14 cellular contexts compared by ENCODE assay signal in genomic region chr17:58250344-58251011, GRCh38. TPM values are rescaled to one million over a fixed set of nuclear protein-coding genes. Genes with fewer than 3 reads are reported as not detected.
A peak's percentile ranks its signal among the peaks of the same experiment; 100 is the strongest.
DNase-seq lines count a peak whose midpoint lies in the region; ATAC-seq and TF ChIP-seq lines count a peak whose summit lies in the region.
"Had no signal": no experiment of that assay in that cellular context is flagged by ENCODE, and none has a peak within 500 bp of the region (broad histone marks: within the 10 kb centered on the region; RNA-seq: fewer than 3 reads in every experiment).

No MANE protein-coding gene starts in this region.

- H3K4me1 ChIP-seq in OCI-LY3 (ENCODE audit: low read length) (peaks cover 8% of the 10 kb centered on the region; the same call in 1 of the 2 replicates), endodermal cell (ENCODE audit: control insufficient read depth, insufficient read depth, low read length) (no peaks in the 10 kb centered on the region)
- H3K4me1 ChIP-seq: HAP-1 had no signal

- no peak for DNase-seq in activated naive CD4-positive, alpha-beta T cell treated with anti-CD3 and anti-CD28 coated beads, Interleukin-2, amount 50 U/mL, for 72 hours (ENCODE audit: low spot score in 2 of 2)
- DNase-seq in endodermal cell (peak; percentile 44), DMS153 (lab: John Stamatoyannopoulos, UW) (no peak), NCI-H2029 treated with DMSO at 0.1 percent for 48 hours (lab: John Stamatoyannopoulos, UW) (no peak)
- DNase-seq in stimulated activated effector memory CD8-positive, alpha-beta T cell treated with anti-CD3 and anti-CD28 coated beads, Interleukin-12 subunit alpha, Interleukin-12 subunit beta, amount 100 ng/mL, for 72 hours (ENCODE audit: low spot score in 2 of 2) = no peak
- no peak for DNase-seq in activated CD4-positive, CD25-positive, alpha-beta regulatory T cell treated with anti-CD3 and anti-CD28 coated beads, Interleukin-2, amount 50 U/mL, for 72 hours

- H3K9me3 ChIP-seq in OCI-LY3 (ENCODE audit: insufficient read depth, low read length) = no peaks in the 10 kb centered on the region
- H3K9me3 ChIP-seq in endodermal cell (ENCODE audit: control insufficient read depth, low read length) = no peaks in the 10 kb centered on the region
- H3K9me3 ChIP-seq: HAP-1 had no signal

- peaks cover 9% of the 10 kb centered on the region for H3K4me1 Mint-ChIP-seq in activated naive CD4-positive, alpha-beta T cell treated with anti-CD3 and anti-CD28 coated beads, Interleukin-2, amount 50 U/mL, for 24 hours
- H3K4me1 Mint-ChIP-seq in endodermal cell = no peaks in the 10 kb centered on the region
- peaks cover 14% of the 10 kb centered on the region for H3K4me1 Mint-ChIP-seq in stimulated activated effector memory CD8-positive, alpha-beta T cell treated with anti-CD3 and anti-CD28 coated beads, Interleukin-12 subunit alpha, Interleukin-12 subunit beta, amount 100 ng/mL, for 72 hours

- no peaks in the 10 kb centered on the region for H3K79me2 ChIP-seq in OCI-LY3 (ENCODE audit: low read length)

- H3K4me3 ChIP-seq in OCI-LY3 (ENCODE audit: low read length) (no peak overlapping the region), endodermal cell (ENCODE audit: low read length) (no peak overlapping the region)
- H3K4me3 ChIP-seq: HAP-1 had no signal

- no peak for TF ChIP-seq CTCF in OCI-LY3 (IDR thresholded peaks at IDR 0.05; ENCODE audit: low read depth, low read length)
- TF ChIP-seq CTCF in endodermal cell (conservative IDR thresholded peaks at IDR 0.05) = no peak

- ATAC-seq in activated naive CD4-positive, alpha-beta T cell treated with anti-CD3 and anti-CD28 coated beads, Interleukin-2, amount 50 U/mL, for 72 hours = no peak
- ATAC-seq in stimulated activated effector memory CD8-positive, alpha-beta T cell treated with anti-CD3 and anti-CD28 coated beads, Interleukin-12 subunit alpha, Interleukin-12 subunit beta, amount 100 ng/mL, for 72 hours = no peak

- H3K9me3 Mint-ChIP-seq in activated naive CD4-positive, alpha-beta T cell treated with anti-CD3 and anti-CD28 coated beads, Interleukin-2, amount 50 U/mL, for 24 hours = no peaks in the 10 kb centered on the region
- H3K9me3 Mint-ChIP-seq in activated naive CD4-positive, alpha-beta T cell treated with anti-CD3 and anti-CD28 coated beads, Interleukin-2, amount 50 U/mL, for 72 hours = no peaks in the 10 kb centered on the region
- H3K9me3 Mint-ChIP-seq in endodermal cell = peaks cover 10% of the 10 kb centered on the region
- no peaks in the 10 kb centered on the region for H3K9me3 Mint-ChIP-seq in stimulated activated effector memory CD8-positive, alpha-beta T cell treated with anti-CD3 and anti-CD28 coated beads, Interleukin-12 subunit alpha, Interleukin-12 subunit beta, amount 100 ng/mL, for 72 hours

- H3K4me2 ChIP-seq in OCI-LY3 (ENCODE audit: low read length) = no peak overlapping the region

- 94 to 96% methylated on average over 11 to 12 of the region's 12 CpGs for WGBS in endodermal cell (ENCODE audit: insufficient coverage in 1 of 2, insufficient read length in 1 of 2), 2 experiments

- peak overlapping the region; percentile 81 for H3K4me3 Mint-ChIP-seq in activated naive CD4-positive, alpha-beta T cell treated with anti-CD3 and anti-CD28 coated beads, Interleukin-2, amount 50 U/mL, for 24 hours
- H3K4me3 Mint-ChIP-seq in endodermal cell = no peak overlapping the region
- H3K4me3 Mint-ChIP-seq in stimulated activated effector memory CD8-positive, alpha-beta T cell treated with anti-CD3 and anti-CD28 coated beads, Interleukin-12 subunit alpha, Interleukin-12 subunit beta, amount 100 ng/mL, for 72 hours = peak overlapping the region; percentile 66

- H3K36me3 ChIP-seq in OCI-LY3 (replicated peaks; ENCODE audit: low read depth, low read length) (no peaks in the 10 kb centered on the region), endodermal cell (ENCODE audit: control insufficient read depth, insufficient read depth, low read length) (no peaks in the 10 kb centered on the region)
- H3K36me3 ChIP-seq: HAP-1 had no signal

- H3K27me3 ChIP-seq in OCI-LY3 (ENCODE audit: low read depth, low read length) (peaks cover 65% of the 10 kb centered on the region), endodermal cell (ENCODE audit: control insufficient read depth, insufficient read depth, low read length, poor library complexity, severe bottlenecking) (peaks cover 84% of the 10 kb centered on the region)

- no peak overlapping the region for H3K9ac ChIP-seq in OCI-LY3 (ENCODE audit: low read length)
- no peak overlapping the region for H3K9ac ChIP-seq in endodermal cell (ENCODE audit: extremely low read depth, low read length, poor library complexity, severe bottlenecking)

- H3K36me3 Mint-ChIP-seq in activated naive CD4-positive, alpha-beta T cell treated with anti-CD3 and anti-CD28 coated beads, Interleukin-2, amount 50 U/mL, for 24 hours = no peaks in the 10 kb centered on the region
- no peaks in the 10 kb centered on the region for H3K36me3 Mint-ChIP-seq in activated naive CD4-positive, alpha-beta T cell treated with anti-CD3 and anti-CD28 coated beads, Interleukin-2, amount 50 U/mL, for 72 hours
- H3K36me3 Mint-ChIP-seq in endodermal cell (ENCODE audit: low read depth) = no peaks in the 10 kb centered on the region
- H3K36me3 Mint-ChIP-seq in stimulated activated effector memory CD8-positive, alpha-beta T cell treated with anti-CD3 and anti-CD28 coated beads, Interleukin-12 subunit alpha, Interleukin-12 subunit beta, amount 100 ng/mL, for 72 hours = no peaks in the 10 kb centered on the region

- no peaks in the 10 kb centered on the region for H4K20me1 ChIP-seq in OCI-LY3 (ENCODE audit: insufficient read depth, low read length)

- no peak overlapping the region for H3K27ac ChIP-seq in OCI-LY3 (ENCODE audit: low read length)
- no peak overlapping the region for H3K27ac ChIP-seq in endodermal cell (ENCODE audit: low read depth, low read length)
- H3K27ac ChIP-seq: RWPE1 had no signal

- no peaks in the 10 kb centered on the region for H3K27me3 Mint-ChIP-seq in activated naive CD4-positive, alpha-beta T cell treated with anti-CD3 and anti-CD28 coated beads, Interleukin-2, amount 50 U/mL, for 24 hours
- peaks cover 91% of the 10 kb centered on the region for H3K27me3 Mint-ChIP-seq in endodermal cell (ENCODE audit: insufficient read depth)

- peak overlapping the region; percentile 89; the same call in 1 of the 2 replicates for H2AFZ ChIP-seq in OCI-LY3 (ENCODE audit: low read depth, low read length)

- peak overlapping the region; percentile 79 for H3K27ac Mint-ChIP-seq in activated naive CD4-positive, alpha-beta T cell treated with anti-CD3 and anti-CD28 coated beads, Interleukin-2, amount 50 U/mL, for 24 hours
- no peak overlapping the region for H3K27ac Mint-ChIP-seq in activated naive CD4-positive, alpha-beta T cell treated with anti-CD3 and anti-CD28 coated beads, Interleukin-2, amount 50 U/mL, for 72 hours
- H3K27ac Mint-ChIP-seq in endodermal cell = no peak overlapping the region
- no peak overlapping the region for H3K27ac Mint-ChIP-seq in stimulated activated effector memory CD8-positive, alpha-beta T cell treated with anti-CD3 and anti-CD28 coated beads, Interleukin-12 subunit alpha, Interleukin-12 subunit beta, amount 100 ng/mL, for 72 hours

RNA-seq across cellular contexts. Expression of gene LPO, which starts 12.1 kb away (rescaled TPM):
- under 1 TPM; 0.16 to 0.19 TPM for total RNA-seq in activated naive CD4-positive, alpha-beta T cell treated with anti-CD3 and anti-CD28 coated beads, Interleukin-2, amount 50 U/mL, for 72 hours
- not detected for total RNA-seq in endodermal cell
- polyA plus RNA-seq in endodermal cell (2013, experiment 1 of 2) = not detected
- polyA plus RNA-seq in endodermal cell (2013, experiment 2 of 2) = not detected
- total RNA-seq: cardiac septum, frontal cortex, osteoblast had no signal

RNA-seq across cellular contexts. Expression of gene MPO, which starts 30.3 kb away (rescaled TPM):
- total RNA-seq in activated naive CD4-positive, alpha-beta T cell treated with anti-CD3 and anti-CD28 coated beads, Interleukin-2, amount 50 U/mL, for 72 hours = not detected
- not detected for total RNA-seq in endodermal cell
- polyA plus RNA-seq in endodermal cell (2013, experiment 1 of 2) = not detected
- not detected for polyA plus RNA-seq in endodermal cell (2013, experiment 2 of 2)

RNA-seq across cellular contexts. Expression of gene MKS1, which starts 31.4 kb away (rescaled TPM):
- 10 to 100 TPM; 22.4 to 28.4 TPM for total RNA-seq in activated naive CD4-positive, alpha-beta T cell treated with anti-CD3 and anti-CD28 coated beads, Interleukin-2, amount 50 U/mL, for 72 hours
- 10 to 100 TPM; 31.8 to 32.2 TPM for total RNA-seq in endodermal cell
- polyA plus RNA-seq in endodermal cell (2013, experiment 1 of 2) = 36.8 TPM
- 30.9 TPM for polyA plus RNA-seq in endodermal cell (2013, experiment 2 of 2)

RNA-seq across cellular contexts. Expression of gene EPX, which starts 58.0 kb away (rescaled TPM):
- total RNA-seq in activated naive CD4-positive, alpha-beta T cell treated with anti-CD3 and anti-CD28 coated beads, Interleukin-2, amount 50 U/mL, for 72 hours = not detected
- not detected for total RNA-seq in endodermal cell
- not detected for polyA plus RNA-seq in endodermal cell (2013, experiment 1 of 2)
- polyA plus RNA-seq in endodermal cell (2013, experiment 2 of 2) = not detected
- total RNA-seq: cardiac septum, frontal cortex, osteoblast had no signal
- polyA plus RNA-seq: small intestine had no signal
